ENCODE assay signal across 21 cellular contexts in the genomic region with DNA sequence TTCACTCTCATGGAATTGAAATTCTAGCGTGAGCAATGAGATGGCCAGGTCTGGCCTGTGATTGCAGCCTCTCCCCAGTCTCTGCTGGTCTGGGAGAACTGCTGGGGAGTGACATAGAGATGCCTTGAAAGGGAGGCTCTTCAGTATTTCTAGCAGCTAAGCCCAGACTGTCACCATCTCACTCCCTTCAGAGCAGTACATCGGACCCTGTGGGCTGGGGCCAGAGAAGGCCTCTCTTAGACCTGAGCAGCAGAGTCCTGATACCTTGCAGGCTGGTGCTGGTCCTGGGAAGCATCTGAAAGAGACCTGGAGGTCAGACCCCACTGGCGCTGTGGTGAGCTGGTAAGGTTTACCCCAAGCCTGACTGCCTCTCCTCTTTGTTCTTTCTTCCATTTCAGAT.
DNase-seq lines count a peak whose midpoint lies in the region; ATAC-seq, FAIRE-seq and TF ChIP-seq lines count a peak whose summit lies in the region.
"Had no signal": no experiment of that assay in that cellular context is flagged by ENCODE, and none has a peak within 500 bp of the region (broad histone marks: within the 10 kb centered on the region; RNA-seq: fewer than 3 reads in every experiment).

No MANE protein-coding gene starts in this region.

- no peak for TF ChIP-seq POLR2A in transverse colon (IDR thresholded peaks at IDR 0.05)

- H3K4me3 Mint-ChIP-seq in astrocyte (ENCODE audit: unreplicated experiment) (no peak overlapping the region), osteocyte (ENCODE audit: unreplicated experiment) (no peak overlapping the region), T-helper 17 cell (no peak overlapping the region)
- H3K4me3 Mint-ChIP-seq: activated B cell treated with CpG ODN at 0.5 μM for 24 hours; activated CD8-positive, alpha-beta T cell treated with anti-CD3 and anti-CD28 coated beads for 36 hours; activated naive CD8-positive, alpha-beta T cell; activated T-cell treated with anti-CD3 and anti-CD28 coated beads, Interleukin-2, amount 50 U/mL, for 24 hours; nephron progenitor cell had no signal

- H3K27me3 Mint-ChIP-seq in astrocyte (ENCODE audit: low read depth, unreplicated experiment) (no peaks in the 10 kb centered on the region), osteocyte (ENCODE audit: unreplicated experiment) (no peaks in the 10 kb centered on the region), T-helper 17 cell (no peaks in the 10 kb centered on the region)
- H3K27me3 Mint-ChIP-seq: activated B cell treated with CpG ODN at 0.5 μM for 24 hours; activated CD8-positive, alpha-beta T cell treated with anti-CD3 and anti-CD28 coated beads for 36 hours; activated naive CD8-positive, alpha-beta T cell; activated T-cell treated with anti-CD3 and anti-CD28 coated beads, Interleukin-2, amount 50 U/mL, for 24 hours had no signal

- peaks cover 31% of the 10 kb centered on the region for H3K4me1 ChIP-seq in astrocyte (ENCODE audit: insufficient read depth, low read length)
- peaks cover 25 to 59% (median 31%) of the 10 kb centered on the region in 4 donors for H3K4me1 ChIP-seq in transverse colon

- ATAC-seq in GM21381 (IDR thresholded peaks at IDR 0.05; ENCODE audit: unreplicated experiment) = no peak
- ATAC-seq in T-helper 17 cell = no peak
- no peak for ATAC-seq in GM18502 (IDR thresholded peaks at IDR 0.05; ENCODE audit: poor library complexity, unreplicated experiment)
- ATAC-seq: activated CD8-positive, alpha-beta T cell treated with anti-CD3 and anti-CD28 coated beads for 36 hours; K562; PC-3 had no signal

- 97% methylated on average over 3 of the region's 3 CpGs; no CpG with 5 or more reads in 1 of the 2 donors for WGBS in transverse colon (ENCODE audit: low coverage in 1 of 2), 2 donors

- peak overlapping the region; percentile 59 for H3K9ac ChIP-seq in astrocyte (ENCODE audit: low read length)

- no peak for TF ChIP-seq EP300 in transverse colon (IDR thresholded peaks at IDR 0.05; ENCODE audit: low read depth)

- H3K36me3 ChIP-seq in astrocyte (ENCODE audit: insufficient read depth, low read length) (no peaks in the 10 kb centered on the region), transverse colon (no peaks in the 10 kb centered on the region)

- no peak for FAIRE-seq in astrocyte (lab: Jason Lieb, UNC)
- FAIRE-seq: bronchial epithelial cell, K562 had no signal

- H2AFZ ChIP-seq in astrocyte (ENCODE audit: low read depth, low read length) = no peak overlapping the region

- in situ Hi-C loops in transverse colon (cut with MboI; ENCODE audit: low pct_ligation_motif_present in 1 of 4, low pct_unique_long_range_greater_than_20kb in 1 of 4, low sequenced_read_pairs in 3 of 4) = no loop called here

- H3K4me1 Mint-ChIP-seq in astrocyte (ENCODE audit: low read depth, unreplicated experiment) = peaks cover 4% of the 10 kb centered on the region
- H3K4me1 Mint-ChIP-seq in osteocyte (ENCODE audit: unreplicated experiment) = peaks cover 14% of the 10 kb centered on the region
- peaks cover 2% of the 10 kb centered on the region for H3K4me1 Mint-ChIP-seq in T-helper 17 cell

- H3K9me3 ChIP-seq in astrocyte (ENCODE audit: insufficient read depth, low read depth, low read length) (no peaks in the 10 kb centered on the region), transverse colon (no peaks in the 10 kb centered on the region), T-helper 17 cell (ENCODE audit: control insufficient read depth, low read length, poor library complexity, severe bottlenecking) (no peaks in the 10 kb centered on the region)
- H3K9me3 ChIP-seq: thyroid gland had no signal

- intact Hi-C loops in cardiac septum (cut with DNase I) = no loop called here
- intact Hi-C loops in transverse colon (cut with DNase I; ENCODE audit: low total_unique reads) = no loop called here

- H3K9me3 Mint-ChIP-seq in astrocyte (ENCODE audit: unreplicated experiment) (no peaks in the 10 kb centered on the region), osteocyte (ENCODE audit: unreplicated experiment) (no peaks in the 10 kb centered on the region)
- H3K9me3 Mint-ChIP-seq: activated B cell treated with CpG ODN at 0.5 μM for 24 hours; activated CD8-positive, alpha-beta T cell treated with anti-CD3 and anti-CD28 coated beads for 36 hours; activated T-cell treated with anti-CD3 and anti-CD28 coated beads, Interleukin-2, amount 50 U/mL, for 24 hours; nephron progenitor cell had no signal

- H3K27ac Mint-ChIP-seq in astrocyte (ENCODE audit: unreplicated experiment) (no peak overlapping the region), osteocyte (ENCODE audit: unreplicated experiment) (peak overlapping the region; percentile 75), T-helper 17 cell (no peak overlapping the region)
- H3K27ac Mint-ChIP-seq: activated B cell treated with CpG ODN at 0.5 μM for 24 hours; activated CD8-positive, alpha-beta T cell treated with anti-CD3 and anti-CD28 coated beads for 36 hours; activated naive CD8-positive, alpha-beta T cell; activated T-cell treated with anti-CD3 and anti-CD28 coated beads, Interleukin-2, amount 50 U/mL, for 24 hours; nephron progenitor cell had no signal

- H3K27ac ChIP-seq in astrocyte (ENCODE audit: low read depth, low read length) = peak overlapping the region; percentile 36
- H3K27ac ChIP-seq in transverse colon = peak overlapping the region; percentile 85 to 91 (median 90)
- H3K27ac ChIP-seq: SK-N-MC had no signal

- H3K4me2 ChIP-seq in astrocyte (ENCODE audit: low read length) = peak overlapping the region; percentile 50

- H3K79me2 ChIP-seq in astrocyte (ENCODE audit: insufficient read depth, low read length) = no peaks in the 10 kb centered on the region

- H3K27me3 ChIP-seq in astrocyte (ENCODE audit: insufficient read depth, low read length) (no peaks in the 10 kb centered on the region), transverse colon (no peaks in the 10 kb centered on the region)
- H3K27me3 ChIP-seq: thyroid gland had no signal

- H3K36me3 Mint-ChIP-seq in astrocyte (ENCODE audit: low read depth, unreplicated experiment) = peaks cover 15% of the 10 kb centered on the region
- H3K36me3 Mint-ChIP-seq in osteocyte (ENCODE audit: unreplicated experiment) = peaks cover 7% of the 10 kb centered on the region
- H3K36me3 Mint-ChIP-seq in T-helper 17 cell (ENCODE audit: low read depth) = peaks cover 2% of the 10 kb centered on the region
- H3K36me3 Mint-ChIP-seq: activated naive CD8-positive, alpha-beta T cell had no signal

- no peaks in the 10 kb centered on the region for H4K20me1 ChIP-seq in astrocyte (ENCODE audit: insufficient read depth, low read length)

- H3K4me3 ChIP-seq in astrocyte (ENCODE audit: insufficient read depth, low read depth, low read length) = no peak overlapping the region
- no peak overlapping the region for H3K4me3 ChIP-seq in transverse colon
- H3K4me3 ChIP-seq: K562, SK-N-MC, thyroid gland had no signal

- DNase-seq in astrocyte (ENCODE audit: low read depth) (no peak), cardiac septum (ENCODE audit: low spot score) (peak; percentile 51), osteocyte (ENCODE audit: extremely low spot score, unreplicated experiment) (no peak), transverse colon (no peak), T-helper 17 cell (no peak)
- DNase-seq: activated B cell treated with CpG ODN at 0.5 μM for 24 hours; activated CD8-positive, alpha-beta T cell treated with anti-CD3 and anti-CD28 coated beads for 36 hours; activated T-cell treated with anti-CD3 and anti-CD28 coated beads, Interleukin-2, amount 50 U/mL, for 24 hours; DND-41; erythroblast; NCI-H187; NCI-H226; nephron progenitor cell; PC-3; thyroid gland had no signal

- no peak for TF ChIP-seq CTCF in astrocyte (IDR thresholded peaks at IDR 0.05; ENCODE audit: insufficient read depth, low read depth, low read length)
- TF ChIP-seq CTCF in osteocyte (IDR thresholded peaks at IDR 0.05) = no peak
- TF ChIP-seq CTCF in transverse colon (IDR thresholded peaks at IDR 0.05) = no peak
